ENCODE assay signal across 19 cellular contexts in genomic region chr7:135493362-135493761, GRCh38. TPM values are rescaled to one million over a fixed set of nuclear protein-coding genes. Genes with fewer than 3 reads are reported as not detected.
DNase-seq lines count a peak whose midpoint lies in the region; ATAC-seq, FAIRE-seq and TF ChIP-seq lines count a peak whose summit lies in the region.
"Had no signal": no experiment of that assay in that cellular context is flagged by ENCODE, and none has a peak within 500 bp of the region (broad histone marks: within the 10 kb centered on the region; RNA-seq: fewer than 3 reads in every experiment).

No MANE protein-coding gene starts in this region.

- H3K9me3 Mint-ChIP-seq in H9, result no peaks in the 10 kb centered on the region
- H3K9me3 Mint-ChIP-seq: GM23338 had no signal

- intact Hi-C loops in GM12878 (cut with micrococcal nuclease; ENCODE audit: unreplicated experiment) (no loop called here), left ventricle myocardium superior (cut with micrococcal nuclease) (no loop called here)

- POLR2A ChIA-PET in GM12878 (lab: Charles Lee), result interaction anchor here (0.6 kb wide), 2 partner anchors 27 to 101 kb away, joined by 3 to 4 read pairs; no protein-coding TSS in a partner anchor

- FAIRE-seq in GM12878 (lab: Jason Lieb, UNC), result no peak
- FAIRE-seq: GM12892 had no signal

- no peaks in the 10 kb centered on the region for H3K36me3 Mint-ChIP-seq in H9 (ENCODE audit: insufficient read depth in 1 of 3, low read depth in 3 of 3)

- H2AFZ ChIP-seq in GM12878 (ENCODE audit: control insufficient read depth, low read depth, low read length), result no peak overlapping the region
- H2AFZ ChIP-seq in H9 (ENCODE audit: low read length), result no peak overlapping the region
- H2AFZ ChIP-seq: GM23338, PC-9 had no signal

- no peak overlapping the region for H2BK12ac ChIP-seq in H9 (ENCODE audit: insufficient read length, low read depth, low read length)

- H3K27me3 ChIP-seq in GM12878 (replicated peaks in 1 of 2; ENCODE audit: control insufficient read depth in 2 of 2, insufficient read depth in 2 of 2, low read length in 1 of 2) (no peaks in the 10 kb centered on the region), H9 (ENCODE audit: insufficient read depth, low read length) (no peaks in the 10 kb centered on the region)
- H3K27me3 ChIP-seq: BLaER1 treated with 17β-estradiol and CSF1 and Interleukin-3, amounts not matched to agents 10 nM and 100 nM had no signal

- no peaks in the 10 kb centered on the region for H3K27me3 Mint-ChIP-seq in H9 (ENCODE audit: low read depth)

- in situ Hi-C loops in GM12878 (cut with MboI), result no loop called here

- H2BK20ac ChIP-seq in H9 (ENCODE audit: low read depth, low read length, poor library complexity, severe bottlenecking), result no peak overlapping the region

- SMC1A ChIA-PET in GM12878 (lab: Charles Lee; ENCODE audit: uncharacterized antibody, unreplicated experiment), result interaction anchor here (0.6 kb wide), 1 partner anchor 52 kb away, joined by 5 read pairs; no protein-coding TSS in a partner anchor

- no peak overlapping the region for H3T11ph ChIP-seq in H9 (ENCODE audit: low read length)

- H3K4me2 ChIP-seq in GM12878 (ENCODE audit: control insufficient read depth, insufficient read depth) (no peak overlapping the region), H9 (ENCODE audit: insufficient read depth, insufficient read length, low read length) (no peak overlapping the region)
- H3K4me2 ChIP-seq: BLaER1 treated with 17β-estradiol and CSF1 and Interleukin-3, amounts not matched to agents 10 nM and 100 nM; GM23338; PC-9 had no signal

- TF ChIP-seq RAD21 in GM12878 (IDR thresholded peaks at IDR 0.05; ENCODE audit: insufficient read depth, low read depth, low read length), result no peak

- H3K36me3 ChIP-seq in GM12878 (ENCODE audit: control insufficient read depth in 2 of 2, insufficient read depth in 2 of 2, low read length in 1 of 2), result peaks cover 1 to 7% of the 10 kb centered on the region in 2 experiments; a peak in 2 of 4 replicates

- H3K79me2 ChIP-seq in GM12878 (ENCODE audit: control insufficient read depth, insufficient read depth, low read length) (peaks cover 68% of the 10 kb centered on the region), H9 (ENCODE audit: insufficient read depth, low read length) (no peaks in the 10 kb centered on the region; the same call in 1 of the 2 replicates)

- CTCF ChIA-PET in GM12878 (lab: Yijun Ruan, JAX), result no interaction called here

- H4K20me1 ChIP-seq in GM12878 (ENCODE audit: control insufficient read depth, insufficient read depth), result no peaks in the 10 kb centered on the region
- no peaks in the 10 kb centered on the region for H4K20me1 ChIP-seq in H9 (ENCODE audit: control insufficient read depth, insufficient read depth, insufficient read length)

- no peak overlapping the region for H3K23ac ChIP-seq in H9 (ENCODE audit: insufficient read length, low read depth, low read length)

- no peak overlapping the region for H2AK5ac ChIP-seq in H9 (ENCODE audit: insufficient read length, low read length)

- H2BK5ac ChIP-seq in H9 (ENCODE audit: insufficient read length, low read length), result no peak overlapping the region

- no peak overlapping the region for H3K56ac ChIP-seq in H9 (ENCODE audit: insufficient read length, low read depth, low read length)

- peak; percentile 24 for DNase-seq in DMS53 (lab: John Stamatoyannopoulos, UW)
- DNase-seq in DMS53 treated with DMSO at 0.1 percent for 48 hours (lab: John Stamatoyannopoulos, UW; ENCODE audit: unreplicated experiment), result no peak
- DNase-seq in GM12878 (ENCODE audit: low read depth, low spot score), result no peak
- peak; percentile 15 for DNase-seq in fibroblast of the aortic adventitia (ENCODE audit: low read depth)
- no peak for DNase-seq in omental fat pad (ENCODE audit: low spot score)
- no peak for DNase-seq in left ventricle myocardium superior
- no peak for DNase-seq in H9
- DNase-seq: GF-D8, Karpas-422, MM.1S, NCI-H1930, NCI-H2171 treated with DMSO at 0.1 percent for 48 hours, NCI-H748 treated with DMSO at 0.1 percent for 48 hours, PC-9 had no signal

- H3K18ac ChIP-seq in H9 (ENCODE audit: insufficient read length, low read depth, low read length), result no peak overlapping the region

- no peak overlapping the region for H3K9ac ChIP-seq in GM12878 (ENCODE audit: control insufficient read depth, insufficient read depth, low read length)
- no peak overlapping the region for H3K9ac ChIP-seq in H9 (ENCODE audit: extremely low read depth, insufficient read length, low read length)
- H3K9ac ChIP-seq: BLaER1 treated with 17β-estradiol and CSF1 and Interleukin-3, amounts not matched to agents 10 nM and 100 nM had no signal

- H3K4me1 Mint-ChIP-seq in H9, result peaks cover 0 to 2% of the 10 kb centered on the region in 2 experiments; a peak in 1 of 4 replicates

- peaks cover 10% of the 10 kb centered on the region for H3K79me1 ChIP-seq in H9 (ENCODE audit: insufficient read depth, low read depth, low read length, poor library complexity, severe bottlenecking)

- no peak overlapping the region for H3K4ac ChIP-seq in H9 (ENCODE audit: low read depth, low read length)

- H2BK15ac ChIP-seq in H9 (ENCODE audit: low read depth, low read length), result no peak overlapping the region

- no peak overlapping the region for H2BK120ac ChIP-seq in H9 (ENCODE audit: low read depth, low read length, poor library complexity, severe bottlenecking)

- H3K4me1 ChIP-seq in GM12878 (ENCODE audit: control insufficient read depth, insufficient read depth, low read length), result no peaks in the 10 kb centered on the region
- no peaks in the 10 kb centered on the region for H3K4me1 ChIP-seq in H9 (ENCODE audit: insufficient read depth, low read length)

- RAD21 ChIA-PET in GM12878 (lab: Charles Lee; ENCODE audit: unreplicated experiment), result interaction anchor here (0.7 kb wide), 1 partner anchor 33 kb away, joined by 4 read pairs; no protein-coding TSS in a partner anchor

- no peak overlapping the region for H4K8ac ChIP-seq in H9 (replicated peaks; ENCODE audit: insufficient read length, low read depth, low read length)

- 88% methylated on average over 1 of the region's 1 CpG for WGBS in GM12878 (ENCODE audit: insufficient coverage, insufficient replicate concordance, low lambda C conversion rate, missing lambda C conversion rate)
- no CpG with 5 or more reads among the region's 1 CpG for WGBS in H9 (ENCODE audit: extremely low coverage, insufficient read length, low lambda C conversion rate)

- TF ChIP-seq CTCF in GM12878 (IDR thresholded peaks at IDR 0.05 in 2 of 3, conservative IDR thresholded peaks at IDR 0.05 in 1 of 3; ENCODE audit: control insufficient read depth in 2 of 3, extremely low read depth in 1 of 3, insufficient read depth in 1 of 3, low read depth in 3 of 3, low read length in 3 of 3) (no peak), fibroblast of the aortic adventitia (IDR thresholded peaks at IDR 0.05; ENCODE audit: insufficient read depth, low read length) (no peak), omental fat pad (IDR thresholded peaks at IDR 0.05) (no peak), H9 (conservative IDR thresholded peaks at IDR 0.05) (no peak)

- no peak overlapping the region for H4K5ac ChIP-seq in H9 (ENCODE audit: insufficient read length, low read depth, low read length)

- no peak overlapping the region for H3K27ac Mint-ChIP-seq in H9
- H3K27ac Mint-ChIP-seq: GM23338 had no signal

- H3K4me3 ChIP-seq in GM12878 (no peak overlapping the region), fibroblast of the aortic adventitia (ENCODE audit: low read depth, low read length) (no peak overlapping the region)
- H3K4me3 ChIP-seq: BLaER1 treated with 17β-estradiol and CSF1 and Interleukin-3, amounts not matched to agents 10 nM and 100 nM; GM23338; PC-9 had no signal

- no peak for TF ChIP-seq EP300 in GM12878 (IDR thresholded peaks at IDR 0.05; ENCODE audit: borderline replicate concordance in 1 of 2, control insufficient read depth in 1 of 2, low read depth in 2 of 2, low read length in 2 of 2)

- ATAC-seq in GM12878 (no peak), omental fat pad (ENCODE audit: low FRiP score) (peak; percentile 39), left ventricle myocardium superior (no peak), HG03108 (IDR thresholded peaks at IDR 0.05; ENCODE audit: unreplicated experiment) (no peak)
- ATAC-seq: GM23338 had no signal

- no peak overlapping the region for H4K91ac ChIP-seq in H9 (ENCODE audit: insufficient read length, low read depth, low read length)

- H3K9me3 ChIP-seq in GM12878 (replicated peaks; ENCODE audit: control insufficient read depth, insufficient read depth, low read length) (no peaks in the 10 kb centered on the region; the same call in 2 of the 3 replicates), H9 (ENCODE audit: control insufficient read depth, low read depth, low read length) (no peaks in the 10 kb centered on the region)

- H3K23me2 ChIP-seq in H9 (ENCODE audit: insufficient read length, low read depth, low read length, poor library complexity, severe bottlenecking), result no peaks in the 10 kb centered on the region

- no peak for TF ChIP-seq POLR2A in GM12878 (IDR thresholded peaks at IDR 0.05; ENCODE audit: low read depth, low read length)

- H3K14ac ChIP-seq in H9 (ENCODE audit: insufficient read depth, low read length), result no peak overlapping the region

- TSS peak; percentile 35 for BruUV-seq in GM12878 (replicated peaks; lab: Mats Ljungman, UMichigan)

- H3K27ac ChIP-seq in GM12878 (ENCODE audit: control insufficient read depth, insufficient read depth) (no peak overlapping the region), H9 (ENCODE audit: insufficient read length, low read depth, low read length) (no peak overlapping the region)
- H3K27ac ChIP-seq: 22Rv1; BLaER1 treated with 17β-estradiol and CSF1 and Interleukin-3, amounts not matched to agents 10 nM and 100 nM; PC-9 had no signal

- H3K4me3 Mint-ChIP-seq in H9, result no peak overlapping the region
- H3K4me3 Mint-ChIP-seq: GM23338 had no signal

RNA-seq across cellular contexts. Expression of gene CNOT4, which starts 16.5 kb away (rescaled TPM):
- 67.0 and 68.1 TPM in 2 replicates for total RNA-seq in GM12878 (2013; cell fraction: nucleolus; rRNA removed)
- total RNA-seq in GM12878 (2014; rRNA removed) (12.9 and 13.0 TPM in 2 replicates), GM12878 (2014; rRNA removed; fragmentation: Illumina TruSeq; extraction: Trizol) (11.6 and 12.7 TPM in 2 replicates), GM12878 (2021) (19.6 and 20.3 TPM in 2 replicates), fibroblast of the aortic adventitia (ENCODE audit: low replicate concordance) (7.1 and 21.1 TPM in 2 replicates), omental fat pad (10 to 100 TPM; 19.8 to 21.8 (median 20.2) TPM), left ventricle myocardium superior (26.6 TPM), H9 (2021) (23.5 and 27.4 TPM in 2 replicates)
- 3.9 TPM for polyA plus RNA-seq in GM12878 (2011; ENCODE audit: low read depth)
- polyA plus RNA-seq in GM12878 (2011; rRNA removed) (13.3 and 16.3 TPM in 2 replicates), GM12878 (2014; fragmentation: Illumina TruSeq; extraction: Trizol) (16.9 and 19.6 TPM in 2 replicates), GM12878 (2014; fragmentation: Nextera tagmentation; extraction: Ambion mirVana) (10 to 100 TPM; 11.3 to 29.6 TPM), GM12878 (2014; rRNA removed) (9.4 and 9.6 TPM in 2 replicates), GM12878 (2016; fragmentation: Nextera tagmentation; extraction: Ambion mirVana) (10 to 100 TPM; 17.5 to 17.8 TPM)
- 10.6 and 11.2 TPM in 2 replicates for polyA plus RNA-seq in GM12878 (2011; cell fraction: cytosol; rRNA removed)
- polyA plus RNA-seq in GM12878 (2011; cell fraction: nucleus; rRNA removed), result 17.3 and 19.8 TPM in 2 replicates
- polyA plus RNA-seq in GM12878 (2012), result 6.8 and 10.1 TPM in 2 replicates
- 28.6 and 32.0 TPM in 2 replicates for polyA minus RNA-seq in GM12878 (2011; rRNA and poly(A)+ RNA removed)
- 5.5 and 8.0 TPM in 2 replicates for polyA minus RNA-seq in GM12878 (2011; cell fraction: cytosol; rRNA and poly(A)+ RNA removed)
- 41.1 and 55.2 TPM in 2 replicates for polyA minus RNA-seq in GM12878 (2011; cell fraction: nucleus; rRNA and poly(A)+ RNA removed)

Comparison
In these comparisons a context has a peak if more than half of its experiments do, and no peak if none do; other contexts are left out.
1. DNase-seq: peak in DMS53 (single experiment) and fibroblast of the aortic adventitia (single experiment); none in DMS53 treated with DMSO at 0.1 percent for 48 hours (single experiment), GM12878 (single experiment), omental fat pad (single experiment), left ventricle myocardium superior (single experiment) and H9 (single experiment).